Comparison of ENCODE assay signal across 8 cellular contexts in the genomic region with DNA sequence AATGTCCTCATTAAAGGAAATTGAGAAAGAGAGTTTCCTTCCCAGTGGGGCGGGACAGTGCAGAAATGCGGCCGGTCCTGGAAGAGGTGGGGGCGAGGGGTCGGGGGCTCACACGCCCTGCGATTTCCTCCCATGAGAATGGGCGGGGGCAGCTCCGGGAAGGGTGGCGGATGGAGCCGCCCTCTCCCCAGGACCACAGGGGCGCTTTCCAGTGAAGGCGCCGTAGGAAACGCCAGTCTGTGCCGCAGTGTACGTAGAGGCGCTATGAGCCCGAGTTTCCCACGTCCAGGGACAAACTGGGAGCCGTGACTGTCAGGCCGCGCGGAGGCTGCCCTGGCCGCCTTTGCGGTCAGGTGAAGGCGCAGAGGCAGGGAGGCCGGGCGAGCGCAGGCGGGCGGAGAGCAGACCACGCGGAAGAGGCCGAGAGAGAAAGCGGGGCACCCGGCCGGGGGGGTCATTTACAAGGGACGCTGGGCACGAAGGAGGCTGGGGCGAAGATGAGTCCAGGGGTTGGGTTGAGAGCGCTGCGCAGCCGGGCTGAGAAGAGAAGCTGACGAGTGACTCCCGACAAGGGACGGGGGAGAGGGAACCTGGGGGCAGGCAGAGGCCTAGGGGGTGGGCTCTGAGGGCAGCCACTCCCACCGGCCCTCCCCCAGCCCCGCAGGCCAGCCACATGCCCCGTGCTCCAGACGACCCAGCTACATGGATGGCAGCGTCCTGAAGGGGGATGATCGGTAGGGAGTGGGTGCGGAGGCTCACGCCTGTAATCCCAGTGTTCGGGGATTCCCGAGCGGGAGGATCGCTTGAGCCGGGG. TPM values are rescaled to one million over a fixed set of nuclear protein-coding genes. Genes with fewer than 3 reads are reported as not detected.
DNase-seq lines count a peak whose midpoint lies in the region; ATAC-seq, FAIRE-seq and TF ChIP-seq lines count a peak whose summit lies in the region.

No MANE protein-coding gene starts in this region.

- peak; percentile 79 for DNase-seq in GM12891 (ENCODE audit: insufficient read length, low spot score)
- peak; percentile 56 for DNase-seq in adipocyte (ENCODE audit: low read depth)
- DNase-seq in right atrium auricular region (ENCODE audit: low spot score) = peak; percentile 74
- peak; percentile 29 for DNase-seq in prostate gland (ENCODE audit: low spot score)
- no peak for DNase-seq in NCI-H526 treated with DMSO at 0.1 percent for 48 hours (lab: John Stamatoyannopoulos, UW)
- DNase-seq in cerebellar nuclear complex (lab: John Stamatoyannopoulos, UW) = no peak

- FAIRE-seq in GM12891 (lab: Jason Lieb, UNC) = peak; percentile 93

- H3K4me3 ChIP-seq in OCI-LY3 (ENCODE audit: low read length) (peak overlapping the region; percentile 82), adipocyte (ENCODE audit: low read length) (peak overlapping the region; percentile 78), right atrium auricular region (peak overlapping the region; percentile 45 to 65), prostate gland (peak overlapping the region; percentile 39 to 41)

- H3K27ac ChIP-seq in OCI-LY3 (ENCODE audit: low read length) (no peak overlapping the region), right atrium auricular region (peak overlapping the region; percentile 87 to 93), prostate gland (peak overlapping the region; percentile 64 to 67)

- TF ChIP-seq CTCF in OCI-LY3 (IDR thresholded peaks at IDR 0.05; ENCODE audit: low read depth, low read length) = no peak
- no peak for TF ChIP-seq CTCF in right atrium auricular region (IDR thresholded peaks at IDR 0.05)
- peak in 1 of 4 experiments; percentile 6 for TF ChIP-seq CTCF in prostate gland (IDR thresholded peaks at IDR 0.05)

- H3K9ac ChIP-seq in OCI-LY3 (ENCODE audit: low read length) (peak overlapping the region; percentile 69), adipocyte (ENCODE audit: low read length) (peak overlapping the region; percentile 56)

- H3K4me1 ChIP-seq in OCI-LY3 (ENCODE audit: low read length) (peaks cover 17% of the 10 kb centered on the region), adipocyte (ENCODE audit: control insufficient read depth, insufficient read depth, low read length) (peaks cover 5% of the 10 kb centered on the region), right atrium auricular region (peaks cover 0 to 31% of the 10 kb centered on the region in 2 donors), prostate gland (replicated peaks) (peaks cover 4% of the 10 kb centered on the region)

- no peaks in the 10 kb centered on the region for H3K9me3 ChIP-seq in OCI-LY3 (ENCODE audit: insufficient read depth, low read length)
- H3K9me3 ChIP-seq in adipocyte (ENCODE audit: control insufficient read depth, low read length) = no peaks in the 10 kb centered on the region
- H3K9me3 ChIP-seq in right atrium auricular region = no peaks in the 10 kb centered on the region
- no peaks in the 10 kb centered on the region for H3K9me3 ChIP-seq in prostate gland

- peak overlapping the region; percentile 68 for H3K4me2 ChIP-seq in OCI-LY3 (ENCODE audit: low read length)

- TF ChIP-seq POLR2A in GM12891 (IDR thresholded peaks at IDR 0.05; ENCODE audit: low read depth, low read length) (peak; percentile 89), prostate gland (IDR thresholded peaks at IDR 0.05) (peak; percentile 23)

- H3K27me3 ChIP-seq in OCI-LY3 (ENCODE audit: low read depth, low read length) = no peaks in the 10 kb centered on the region
- H3K27me3 ChIP-seq in adipocyte (replicated peaks; ENCODE audit: control insufficient read depth, insufficient read depth, low read length) = peaks cover 30% of the 10 kb centered on the region
- H3K27me3 ChIP-seq in right atrium auricular region = no peaks in the 10 kb centered on the region
- H3K27me3 ChIP-seq in prostate gland (replicated peaks; ENCODE audit: insufficient read depth) = no peaks in the 10 kb centered on the region

- H4K20me1 ChIP-seq in OCI-LY3 (ENCODE audit: insufficient read depth, low read length) = no peaks in the 10 kb centered on the region

- H3K79me2 ChIP-seq in OCI-LY3 (ENCODE audit: low read length) = no peaks in the 10 kb centered on the region

- WGBS in prostate gland = 2% methylated on average over 60 of the region's 60 CpGs

- peak overlapping the region; percentile 94 for H2AFZ ChIP-seq in OCI-LY3 (ENCODE audit: low read depth, low read length)

- intact Hi-C loops in prostate gland (cut with DNase I) = no loop called here

- peak; percentile 56 for ATAC-seq in HG02678 (IDR thresholded peaks at IDR 0.05; ENCODE audit: unreplicated experiment)

- H3K36me3 ChIP-seq in OCI-LY3 (replicated peaks; ENCODE audit: low read depth, low read length) (no peaks in the 10 kb centered on the region), adipocyte (ENCODE audit: control insufficient read depth, insufficient read depth, low read length, severe bottlenecking) (no peaks in the 10 kb centered on the region), right atrium auricular region (no peaks in the 10 kb centered on the region), prostate gland (no peaks in the 10 kb centered on the region)

TF ChIP-seq in GM12891, 5 proteins besides CTCF, POLR2A, EP300 and RAD21:
- TF ChIP-seq SPI1 (IDR thresholded peaks at IDR 0.05; ENCODE audit: low read depth, low read length) = no peak
- TF ChIP-seq TAF1 (IDR thresholded peaks at IDR 0.05; ENCODE audit: low read depth, low read length) = peak; percentile 74; the same call in 1 of the 2 replicates
- no peak for TF ChIP-seq PAX5 (IDR thresholded peaks at IDR 0.05; ENCODE audit: insufficient read depth, low read length, severe bottlenecking)
- peak; percentile 93 for TF ChIP-seq POLR2AphosphoS5 (IDR thresholded peaks at IDR 0.05; ENCODE audit: low read depth, low read length)
- no peak for TF ChIP-seq POU2F2 (IDR thresholded peaks at IDR 0.05; ENCODE audit: low read depth, low read length)

RNA-seq across cellular contexts. Expression of a gene that starts 45.0 kb away (rescaled TPM):
- 53.2 TPM for polyA plus RNA-seq in GM12891 (2012; ENCODE audit: low read depth, missing spikeins)
- 10 to 100 TPM in 1 of 2 donors, 1 to 10 TPM in 1; 6.3 to 16.0 TPM for total RNA-seq in right atrium auricular region
- 10 to 100 TPM; 21.2 to 35.0 TPM for total RNA-seq in prostate gland

Comparison
In these comparisons a context has a peak if more than half of its experiments do, and no peak if none do; other contexts are left out.
1. DNase-seq: peak in GM12891 (single experiment), adipocyte (single experiment), right atrium auricular region (single experiment) and prostate gland (single experiment); none in NCI-H526 treated with DMSO at 0.1 percent for 48 hours (single experiment) and cerebellar nuclear complex (0 of 2).
2. Peak in every context shown above with its lines, with median percentiles within 50 percentile points of each other: H3K4me3 ChIP-seq.